ENCODE assay signal across 19 cellular contexts in the genomic region with DNA sequence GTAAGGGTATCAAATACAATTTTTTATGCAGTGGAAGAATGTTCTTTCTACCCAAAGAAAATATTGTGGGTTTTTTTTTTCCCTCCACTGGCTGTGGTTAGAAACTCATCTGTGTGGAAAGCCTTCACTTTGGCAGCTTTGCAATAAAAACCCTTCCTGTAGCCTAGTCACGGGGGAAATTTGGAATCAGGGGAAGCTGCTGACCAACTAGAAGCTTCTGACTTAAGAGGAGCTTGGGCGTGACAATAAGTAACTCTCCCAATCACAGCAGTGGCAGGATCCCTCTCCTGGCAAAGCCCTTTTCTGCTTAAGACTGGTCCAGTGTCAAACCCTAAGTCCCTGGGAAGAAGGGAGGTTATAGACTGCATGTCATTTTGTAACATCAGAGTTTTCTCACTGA.
DNase-seq lines count a peak whose midpoint lies in the region; ATAC-seq and TF ChIP-seq lines count a peak whose summit lies in the region.
"Had no signal": no experiment of that assay in that cellular context is flagged by ENCODE, and none has a peak within 500 bp of the region (broad histone marks: within the 10 kb centered on the region; RNA-seq: fewer than 3 reads in every experiment).

No MANE protein-coding gene starts in this region.

- H3K9ac ChIP-seq in colonic mucosa (ENCODE audit: low read depth in 2 of 2, low read length in 2 of 2), result no peak overlapping the region

- intact Hi-C loops in colonic mucosa (cut with DNase I), result no loop called here

- no peak overlapping the region for H3K4me3 ChIP-seq in AG09309 (ENCODE audit: control insufficient read depth, low read depth, low read length)
- H3K4me3 ChIP-seq in choroid plexus epithelial cell (ENCODE audit: low read depth, low read length), result no peak overlapping the region
- H3K4me3 ChIP-seq in colonic mucosa, result no peak overlapping the region
- H3K4me3 ChIP-seq: adrenal gland, mucosa of descending colon, skin epidermis had no signal

- H3K27ac ChIP-seq in colonic mucosa, result no peak overlapping the region
- H3K27ac ChIP-seq: adrenal gland, skin epidermis had no signal

- H3K4me1 ChIP-seq in colonic mucosa, result no peaks in the 10 kb centered on the region
- H3K4me1 ChIP-seq: adrenal gland had no signal

- TF ChIP-seq CTCF in AG09309 (IDR thresholded peaks at IDR 0.05; ENCODE audit: control insufficient read depth, insufficient read depth, low read depth, low read length, missing control alignments), result no peak
- no peak for TF ChIP-seq CTCF in choroid plexus epithelial cell (conservative IDR thresholded peaks at IDR 0.05; ENCODE audit: low read depth, low read length)
- TF ChIP-seq CTCF in colonic mucosa (IDR thresholded peaks at IDR 0.05), result no peak

- DNase-seq in AG09309 (ENCODE audit: low read depth) (peak; percentile 81), HS-27A (ENCODE audit: low read depth) (peak; percentile 27), choroid plexus epithelial cell (ENCODE audit: low read depth) (peak; percentile 77), myocyte (ENCODE audit: low read depth) (peak; percentile 85), NCI-H748 (lab: John Stamatoyannopoulos, UW; ENCODE audit: unreplicated experiment) (no peak), immature natural killer cell (no peak), colonic mucosa (no peak)
- DNase-seq: activated CD8-positive, alpha-beta memory T cell treated with anti-CD3 and anti-CD28 coated beads for 24 hours; adrenal gland; KG1; kidney; mucosa of descending colon; NCI-H1105 treated with DMSO at 0.1 percent for 48 hours; occipital lobe; stimulated activated CD4-positive, alpha-beta T cell treated with anti-CD3 and anti-CD28 coated beads, Interleukin-4, amount 100 ng/mL, for 4 hours; T-cell had no signal

- H3K4me3 Mint-ChIP-seq in immature natural killer cell, result no peak overlapping the region
- H3K4me3 Mint-ChIP-seq: CD14-positive monocyte, T-cell had no signal

- H3K36me3 ChIP-seq in colonic mucosa, result no peaks in the 10 kb centered on the region
- H3K36me3 ChIP-seq: adrenal gland had no signal

- H3K4me1 Mint-ChIP-seq in immature natural killer cell, result no peaks in the 10 kb centered on the region
- H3K4me1 Mint-ChIP-seq: CD14-positive monocyte, T-cell had no signal

- no peak overlapping the region for H3K27ac Mint-ChIP-seq in immature natural killer cell
- H3K27ac Mint-ChIP-seq: CD14-positive monocyte, T-cell had no signal

- H3K9me3 ChIP-seq in colonic mucosa, result no peaks in the 10 kb centered on the region
- H3K9me3 ChIP-seq: adrenal gland, mucosa of descending colon had no signal

- no peaks in the 10 kb centered on the region for H3K36me3 Mint-ChIP-seq in immature natural killer cell
- H3K36me3 Mint-ChIP-seq: CD14-positive monocyte, T-cell had no signal

- peaks cover 0 to 4% (median 0%) of the 10 kb centered on the region in 6 donors for H3K9me3 Mint-ChIP-seq in immature natural killer cell
- H3K9me3 Mint-ChIP-seq: T-cell had no signal

- H3K27me3 Mint-ChIP-seq in immature natural killer cell (ENCODE audit: low read depth in 3 of 3), result peaks cover 0 to 6% (median 0%) of the 10 kb centered on the region in 3 donors

- no peak for ATAC-seq in GM21526 (IDR thresholded peaks at IDR 0.05; ENCODE audit: low FRiP score, unreplicated experiment)
- ATAC-seq: mucosa of descending colon, T-cell had no signal

- H3K27me3 ChIP-seq in colonic mucosa, result no peaks in the 10 kb centered on the region
- H3K27me3 ChIP-seq: adrenal gland had no signal

Comparison
In these comparisons a context has a peak if more than half of its experiments do, and no peak if none do; other contexts are left out.
1. DNase-seq: peak in AG09309 (single experiment), HS-27A (single experiment), choroid plexus epithelial cell (single experiment) and myocyte (single experiment); none in NCI-H748 (single experiment), immature natural killer cell (0 of 3) and colonic mucosa (single experiment).